In the genomic region with DNA sequence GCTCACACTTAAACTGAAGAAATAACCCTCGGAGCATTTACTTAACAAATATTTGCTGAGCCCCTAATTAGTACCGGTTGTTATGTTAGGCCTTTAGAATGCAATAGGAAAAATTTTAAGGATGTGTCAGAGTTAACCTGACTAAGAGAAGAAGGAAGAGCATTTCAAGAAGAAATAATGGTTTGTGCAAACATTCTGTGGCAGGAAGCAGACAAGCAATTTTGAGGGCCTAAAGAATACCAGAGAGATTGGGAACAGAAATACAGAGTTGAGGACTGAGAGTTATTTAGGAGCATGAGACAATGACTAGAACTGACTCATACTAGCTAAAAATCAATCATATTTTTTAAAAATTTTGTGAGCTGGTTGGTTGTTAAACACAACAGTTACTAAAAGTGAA, we compare ENCODE assay signal across 21 cellular contexts.
DNase-seq lines count a peak whose midpoint lies in the region; ATAC-seq, FAIRE-seq and TF ChIP-seq lines count a peak whose summit lies in the region.
"Had no signal": no experiment of that assay in that cellular context is flagged by ENCODE, and none has a peak within 500 bp of the region (broad histone marks: within the 10 kb centered on the region; RNA-seq: fewer than 3 reads in every experiment).

No MANE protein-coding gene starts in this region.

- DNase-seq in AG09309 (ENCODE audit: low read depth), result peak; percentile 33
- peak; percentile 75 for DNase-seq in HFFc6
- peak; percentile 77 for DNase-seq in astrocyte (ENCODE audit: low read depth)
- DNase-seq in foreskin melanocyte, result peak; percentile 11
- DNase-seq in RCC 7860 (ENCODE audit: low spot score), result no peak
- DNase-seq in NCI-H2196 treated with DMSO at 0.1 percent for 48 hours (lab: John Stamatoyannopoulos, UW; ENCODE audit: unreplicated experiment), result no peak
- DNase-seq: activated CD4-positive, CD25-positive, alpha-beta regulatory T cell; activated naive CD4-positive, alpha-beta T cell treated with anti-CD3 and anti-CD28 coated beads, Interleukin-2, amount 50 U/mL, for 16 hours; activated T-cell treated with anti-CD3 and anti-CD28 coated beads, Interleukin-2, amount 50 U/mL, for 4 hours; DMS79 treated with DMSO at 0.1 percent for 48 hours; left lung; MM.1S; NCI-H1694; NCI-H226; Peyer's patch had no signal

- H3K4me1 ChIP-seq in astrocyte (ENCODE audit: insufficient read depth, low read length), result peaks cover 29% of the 10 kb centered on the region
- H3K4me1 ChIP-seq: left lung, Peyer's patch had no signal

- H3K4me3 Mint-ChIP-seq in HFFc6 (peak overlapping the region; percentile 80), astrocyte (ENCODE audit: unreplicated experiment) (no peak overlapping the region)
- H3K4me3 Mint-ChIP-seq: activated T-cell treated with anti-CD3 and anti-CD28 coated beads, Interleukin-2, amount 50 U/mL, for 4 hours; brain; dendritic cell treated with granulocyte-macrophage colony-stimulating factor and Interleukin-4, amounts not matched to agents 40 ng/mL and 50 ng/mL, for 4 days had no signal

- H3K4me3 ChIP-seq in AG09309 (ENCODE audit: control insufficient read depth, low read depth, low read length) (no peak overlapping the region), astrocyte (ENCODE audit: insufficient read depth, low read depth, low read length) (no peak overlapping the region)
- H3K4me3 ChIP-seq: left lung, Peyer's patch had no signal

- no peak overlapping the region for H2AFZ ChIP-seq in astrocyte (ENCODE audit: low read depth, low read length)

- peak overlapping the region; percentile 35 for H3K27ac ChIP-seq in astrocyte (ENCODE audit: low read depth, low read length)
- H3K27ac ChIP-seq: left lung, Peyer's patch had no signal

- H3K9me3 ChIP-seq in astrocyte (ENCODE audit: insufficient read depth, low read depth, low read length), result no peaks in the 10 kb centered on the region
- H3K9me3 ChIP-seq: left lung, Peyer's patch had no signal

- H3K36me3 ChIP-seq in astrocyte (ENCODE audit: insufficient read depth, low read length), result no peaks in the 10 kb centered on the region
- H3K36me3 ChIP-seq: left lung, Peyer's patch had no signal

- ATAC-seq in HG03280 (IDR thresholded peaks at IDR 0.05; ENCODE audit: unreplicated experiment) (no peak), HG03342 (IDR thresholded peaks at IDR 0.05; ENCODE audit: unreplicated experiment) (no peak)
- ATAC-seq: activated T-cell treated with anti-CD3 and anti-CD28 coated beads, Interleukin-2, amount 50 U/mL, for 4 hours; left lung had no signal

- H3K27ac Mint-ChIP-seq in HFFc6 (peak overlapping the region; percentile 84), astrocyte (ENCODE audit: unreplicated experiment) (peak overlapping the region; percentile 50)
- H3K27ac Mint-ChIP-seq: brain; dendritic cell treated with granulocyte-macrophage colony-stimulating factor and Interleukin-4, amounts not matched to agents 40 ng/mL and 50 ng/mL, for 4 days had no signal

- peak overlapping the region; percentile 70 for H3K4me2 ChIP-seq in astrocyte (ENCODE audit: low read length)

- FAIRE-seq in astrocyte (lab: Jason Lieb, UNC) (peak; percentile 94), RCC 7860 (lab: Jason Lieb, UNC) (no peak)
- FAIRE-seq: endothelial cell of umbilical vein, H1 had no signal

- H3K79me2 ChIP-seq in astrocyte (ENCODE audit: insufficient read depth, low read length), result no peaks in the 10 kb centered on the region

- H3K27me3 Mint-ChIP-seq in HFFc6 (ENCODE audit: insufficient read depth) (peaks cover 3% of the 10 kb centered on the region; the same call in 1 of the 2 replicates), astrocyte (ENCODE audit: low read depth, unreplicated experiment) (no peaks in the 10 kb centered on the region)
- H3K27me3 Mint-ChIP-seq: dendritic cell treated with granulocyte-macrophage colony-stimulating factor and Interleukin-4, amounts not matched to agents 40 ng/mL and 50 ng/mL, for 4 days had no signal

- no peaks in the 10 kb centered on the region for H3K27me3 ChIP-seq in astrocyte (ENCODE audit: insufficient read depth, low read length)
- H3K27me3 ChIP-seq: left lung, Peyer's patch had no signal

- H3K4me1 Mint-ChIP-seq in HFFc6 (ENCODE audit: low read depth) (peaks cover 70% of the 10 kb centered on the region), astrocyte (ENCODE audit: low read depth, unreplicated experiment) (peaks cover 32% of the 10 kb centered on the region)
- H3K4me1 Mint-ChIP-seq: brain had no signal

- TF ChIP-seq CTCF in AG09309 (IDR thresholded peaks at IDR 0.05; ENCODE audit: control insufficient read depth, insufficient read depth, low read depth, low read length, missing control alignments), result no peak
- TF ChIP-seq CTCF in HFFc6 (IDR thresholded peaks at IDR 0.05), result no peak
- no peak for TF ChIP-seq CTCF in astrocyte (IDR thresholded peaks at IDR 0.05; ENCODE audit: insufficient read depth, low read depth, low read length)

- H4K20me1 ChIP-seq in astrocyte (ENCODE audit: insufficient read depth, low read length), result no peaks in the 10 kb centered on the region

- peak overlapping the region; percentile 23 for H3K9ac ChIP-seq in astrocyte (ENCODE audit: low read length)

- H3K36me3 Mint-ChIP-seq in HFFc6 (ENCODE audit: low read depth) (peaks cover 16% of the 10 kb centered on the region), astrocyte (ENCODE audit: low read depth, unreplicated experiment) (peaks cover 5% of the 10 kb centered on the region)
- H3K36me3 Mint-ChIP-seq: brain had no signal

- H3K9me3 Mint-ChIP-seq in HFFc6 (no peaks in the 10 kb centered on the region), astrocyte (ENCODE audit: unreplicated experiment) (no peaks in the 10 kb centered on the region)
- H3K9me3 Mint-ChIP-seq: activated T-cell treated with anti-CD3 and anti-CD28 coated beads, Interleukin-2, amount 50 U/mL, for 4 hours; brain; dendritic cell treated with granulocyte-macrophage colony-stimulating factor and Interleukin-4, amounts not matched to agents 40 ng/mL and 50 ng/mL, for 4 days had no signal

Comparison
In these comparisons a context has a peak if more than half of its experiments do, and no peak if none do; other contexts are left out.
1. DNase-seq: peak in AG09309 (single experiment), HFFc6 (single experiment), astrocyte (single experiment) and foreskin melanocyte (single experiment); none in RCC 7860 (single experiment) and NCI-H2196 treated with DMSO at 0.1 percent for 48 hours (single experiment).